6 cellular contexts compared by ENCODE assay signal in the genomic region with DNA sequence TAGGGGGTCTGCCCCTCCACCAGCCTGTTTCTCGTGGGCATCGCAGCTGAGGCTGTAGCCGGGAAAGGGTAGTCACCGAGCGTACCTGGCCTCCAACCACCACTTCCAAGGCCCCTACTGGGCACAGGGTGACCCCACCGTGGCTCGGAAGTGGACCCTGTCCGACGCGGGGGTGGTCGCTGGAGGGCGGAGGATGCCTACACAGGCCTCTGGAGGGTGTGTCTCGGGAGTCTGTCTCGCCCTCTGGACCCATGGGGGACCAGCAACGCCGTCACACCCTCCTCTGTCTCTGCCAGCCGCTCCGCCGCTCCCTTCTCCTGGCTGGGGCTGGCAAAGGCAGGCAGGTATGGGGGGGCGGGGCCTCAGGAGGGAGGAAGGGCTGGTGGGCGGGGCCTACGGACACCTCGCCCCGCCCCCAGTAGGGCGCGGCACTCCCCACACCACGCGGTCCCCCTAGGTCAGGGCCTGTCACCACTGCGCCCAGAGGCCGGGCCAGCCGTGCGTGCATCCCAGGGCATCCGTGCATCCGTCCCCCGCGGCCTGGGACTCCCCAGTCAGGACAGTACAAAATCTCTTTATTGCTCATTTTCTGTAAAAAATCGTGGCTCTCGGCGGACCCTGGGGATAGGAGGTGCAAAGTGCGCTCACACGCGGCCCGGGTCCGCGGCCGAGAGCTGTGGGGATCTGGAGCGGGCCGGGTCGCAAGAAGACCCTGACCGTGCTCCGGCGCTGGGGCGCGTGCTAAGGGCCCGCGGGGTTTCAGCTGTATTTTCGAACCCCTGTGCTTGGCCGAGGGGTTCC. TPM values are rescaled to one million over a fixed set of nuclear protein-coding genes. Genes with fewer than 3 reads are reported as not detected.
DNase-seq lines count a peak whose midpoint lies in the region; ATAC-seq, FAIRE-seq and TF ChIP-seq lines count a peak whose summit lies in the region.
"Not testable (repeated sequence)": the region's sequence is repeated elsewhere in the genome, so short reads cannot be mapped to it uniquely, and the experiment has no call there.

No MANE protein-coding gene starts in this region.

- not testable (repeated sequence) for H3K14ac ChIP-seq in H9 (ENCODE audit: insufficient read depth, low read length); trophoblast cell (ENCODE audit: low read length)

- not testable (repeated sequence) for H3K56ac ChIP-seq in H9 (ENCODE audit: insufficient read length, low read depth, low read length)

- WGBS in H9 (ENCODE audit: extremely low coverage, insufficient read length, low lambda C conversion rate) = no CpG with 5 or more reads among the region's 58 CpGs
- 29% methylated on average over 10 of the region's 58 CpGs for WGBS in esophagus muscularis mucosa
- WGBS in trophoblast cell (ENCODE audit: extremely low coverage, insufficient coverage, insufficient read length) = no CpG with 5 or more reads among the region's 58 CpGs
- 10 to 13% methylated on average over 41 to 49 of the region's 58 CpGs for WGBS in aorta, 2 donors

- H3K18ac ChIP-seq in H9 (ENCODE audit: insufficient read length, low read depth, low read length); trophoblast cell (ENCODE audit: low read length): not testable (repeated sequence)

- not testable (repeated sequence) for H3K9me3 ChIP-seq in H9 (ENCODE audit: control insufficient read depth, low read depth, low read length); esophagus muscularis mucosa; keratinocyte (ENCODE audit: control insufficient read depth, low read depth, low read length); trophoblast cell (ENCODE audit: insufficient read depth, low read depth, low read length); aorta (ENCODE audit: control insufficient read depth, low read length)

- H3K36me3 ChIP-seq in esophagus muscularis mucosa; keratinocyte (ENCODE audit: control insufficient read depth in 2 of 2, extremely low read depth in 1 of 2, insufficient read depth in 2 of 2, low read length in 2 of 2); trophoblast cell (ENCODE audit: control insufficient read depth in 1 of 2, insufficient read depth in 2 of 2, low read length in 2 of 2); aorta (ENCODE audit: control insufficient read depth in 1 of 2, insufficient read depth in 2 of 2, low read length in 1 of 2): not testable (repeated sequence)

- not testable (repeated sequence) for FAIRE-seq in keratinocyte (lab: Jason Lieb, UNC)

- H3K23me2 ChIP-seq in H9 (ENCODE audit: insufficient read length, low read depth, low read length, poor library complexity, severe bottlenecking) = not testable (repeated sequence)

- not testable (repeated sequence) for TF ChIP-seq CTCF in H9 (conservative IDR thresholded peaks at IDR 0.05); esophagus muscularis mucosa (IDR thresholded peaks at IDR 0.05); keratinocyte (optimal IDR thresholded peaks at IDR 0.05 in 1 of 3, IDR thresholded peaks at IDR 0.05 in 1 of 3, conservative IDR thresholded peaks at IDR 0.05 in 1 of 3; ENCODE audit: extremely low read depth in 1 of 3, insufficient read depth in 2 of 3, low read length in 3 of 3)

- peak overlapping the region; percentile 27 for H3K4me2 ChIP-seq in H9 (ENCODE audit: insufficient read depth, insufficient read length, low read length)
- H3K4me2 ChIP-seq in keratinocyte (ENCODE audit: control insufficient read depth, extremely low read depth, insufficient read depth, low read depth, low read length) = peak overlapping the region; percentile 16
- H3K4me2 ChIP-seq in trophoblast cell (ENCODE audit: low read length) = peak overlapping the region; percentile 16

- H3K4me1 Mint-ChIP-seq in H9; activated T-helper 17 cell treated with anti-CD3 and anti-CD28 coated beads, Interleukin-2, amount 50 U/mL, for 72 hours: not testable (repeated sequence)

- not testable (repeated sequence) for H2BK5ac ChIP-seq in H9 (ENCODE audit: insufficient read length, low read length); trophoblast cell (ENCODE audit: low read depth, low read length, poor library complexity)

- not testable (repeated sequence) for H2AK5ac ChIP-seq in H9 (ENCODE audit: insufficient read length, low read length); trophoblast cell (ENCODE audit: low read length)

- H2BK12ac ChIP-seq in H9 (ENCODE audit: insufficient read length, low read depth, low read length); trophoblast cell (ENCODE audit: low read length): not testable (repeated sequence)

- not testable (repeated sequence) for H3K27me3 ChIP-seq in H9 (ENCODE audit: insufficient read depth, low read length); keratinocyte (ENCODE audit: control insufficient read depth, extremely low read depth, insufficient read depth, low read length); trophoblast cell (ENCODE audit: insufficient read depth, low read length); aorta (ENCODE audit: control insufficient read depth in 1 of 2, insufficient read depth in 2 of 2, low read length in 1 of 2)
- H3K27me3 ChIP-seq in esophagus muscularis mucosa = peaks cover 0 to 35% (median 5%) of the 10 kb centered on the region in 4 donors

- H3K27ac ChIP-seq in H9 (ENCODE audit: insufficient read length, low read depth, low read length); esophagus muscularis mucosa (replicated peaks in 1 of 4); keratinocyte (ENCODE audit: control insufficient read depth, insufficient read depth, low read length); trophoblast cell (ENCODE audit: low read depth, low read length); aorta (ENCODE audit: low read depth in 1 of 2, low read length in 2 of 2): not testable (repeated sequence)

- peak; percentile 23 for ATAC-seq in activated T-helper 17 cell treated with anti-CD3 and anti-CD28 coated beads, Interleukin-2, amount 50 U/mL, for 72 hours (replicated peaks)
- ATAC-seq in aorta (ENCODE audit: low FRiP score) = not testable (repeated sequence)

- not testable (repeated sequence) for H3K4ac ChIP-seq in H9 (ENCODE audit: low read depth, low read length); trophoblast cell (ENCODE audit: low read depth, low read length)

- not testable (repeated sequence) for H2BK20ac ChIP-seq in H9 (ENCODE audit: low read depth, low read length, poor library complexity, severe bottlenecking)

- DNase-seq in H9 (peak; percentile 83), trophoblast cell (peak in 1 of 2 donors; percentile 42), aorta (peak; percentile 56 to 70)
- DNase-seq in esophagus muscularis mucosa (ENCODE audit: extremely low spot score); keratinocyte (ENCODE audit: low read depth, low spot score): not testable (repeated sequence)

- intact Hi-C loops in esophagus muscularis mucosa (cut with DNase I); aorta (cut with DNase I): not testable (repeated sequence)

- TF ChIP-seq EP300 in esophagus muscularis mucosa (IDR thresholded peaks at IDR 0.05) = not testable (repeated sequence)

- not testable (repeated sequence) for H3K23ac ChIP-seq in H9 (ENCODE audit: insufficient read length, low read depth, low read length); trophoblast cell (ENCODE audit: low read length)

- H4K91ac ChIP-seq in H9 (ENCODE audit: insufficient read length, low read depth, low read length); trophoblast cell (ENCODE audit: low read depth, low read length): not testable (repeated sequence)

- not testable (repeated sequence) for H3K79me1 ChIP-seq in H9 (ENCODE audit: insufficient read depth, low read depth, low read length, poor library complexity, severe bottlenecking); trophoblast cell (ENCODE audit: low read length)

- H2BK15ac ChIP-seq in H9 (ENCODE audit: low read depth, low read length) = not testable (repeated sequence)

- not testable (repeated sequence) for H4K20me1 ChIP-seq in H9 (ENCODE audit: control insufficient read depth, insufficient read depth, insufficient read length); keratinocyte (ENCODE audit: control insufficient read depth, extremely low read depth, insufficient read depth, low read length)

- H3K27me3 Mint-ChIP-seq in H9 (ENCODE audit: low read depth) = peaks cover 13% of the 10 kb centered on the region
- not testable (repeated sequence) for H3K27me3 Mint-ChIP-seq in activated T-helper 17 cell treated with anti-CD3 and anti-CD28 coated beads, Interleukin-2, amount 50 U/mL, for 72 hours

- H3K9me1 ChIP-seq in keratinocyte (ENCODE audit: control insufficient read depth, extremely low read depth, insufficient read depth, low read length) = not testable (repeated sequence)

- dilution Hi-C loops in keratinocyte (cut with MboI; ENCODE audit: extremely low pct_ligation_motif_present, low sequenced_read_pairs) = not testable (repeated sequence)

- not testable (repeated sequence) for H3K9me3 Mint-ChIP-seq in H9; activated T-helper 17 cell treated with anti-CD3 and anti-CD28 coated beads, Interleukin-2, amount 50 U/mL, for 72 hours

- not testable (repeated sequence) for H3K9ac ChIP-seq in H9 (ENCODE audit: extremely low read depth, insufficient read length, low read length); keratinocyte (ENCODE audit: control insufficient read depth, extremely low read depth, insufficient read depth, low read length); trophoblast cell (ENCODE audit: low read length)

- not testable (repeated sequence) for H3T11ph ChIP-seq in H9 (ENCODE audit: low read length)

- H2BK120ac ChIP-seq in H9 (ENCODE audit: low read depth, low read length, poor library complexity, severe bottlenecking); trophoblast cell (ENCODE audit: insufficient read depth, low read length, poor library complexity): not testable (repeated sequence)

- not testable (repeated sequence) for H4K8ac ChIP-seq in H9 (replicated peaks; ENCODE audit: insufficient read length, low read depth, low read length); trophoblast cell (ENCODE audit: low read depth, low read length)

- peak overlapping the region; percentile 32 to 42 (median 38) for H3K4me3 ChIP-seq in esophagus muscularis mucosa
- not testable (repeated sequence) for H3K4me3 ChIP-seq in keratinocyte (ENCODE audit: control insufficient read depth in 2 of 3, extremely low read depth in 1 of 3, insufficient read depth in 2 of 3, low read depth in 1 of 3, low read length in 3 of 3); trophoblast cell (ENCODE audit: low read depth, low read length); aorta (ENCODE audit: low read length in 2 of 2)

- not testable (repeated sequence) for H4K5ac ChIP-seq in H9 (ENCODE audit: insufficient read length, low read depth, low read length)

- peak overlapping the region in 1 of 3 experiments; percentile 70; a peak in 1 of 7 replicates for H3K27ac Mint-ChIP-seq in H9
- not testable (repeated sequence) for H3K27ac Mint-ChIP-seq in activated T-helper 17 cell treated with anti-CD3 and anti-CD28 coated beads, Interleukin-2, amount 50 U/mL, for 72 hours

- H4K12ac ChIP-seq in trophoblast cell (ENCODE audit: low read depth, low read length) = not testable (repeated sequence)

- not testable (repeated sequence) for H3K36me3 Mint-ChIP-seq in H9 (ENCODE audit: insufficient read depth in 1 of 3, low read depth in 3 of 3); activated T-helper 17 cell treated with anti-CD3 and anti-CD28 coated beads, Interleukin-2, amount 50 U/mL, for 72 hours (ENCODE audit: low read depth)

- H2AFZ ChIP-seq in H9 (ENCODE audit: low read length); keratinocyte (ENCODE audit: control insufficient read depth, low read length); trophoblast cell (ENCODE audit: insufficient read depth, low read length, poor library complexity): not testable (repeated sequence)

- peak overlapping the region; percentile 63 to 80 for H3K4me3 Mint-ChIP-seq in H9
- not testable (repeated sequence) for H3K4me3 Mint-ChIP-seq in activated T-helper 17 cell treated with anti-CD3 and anti-CD28 coated beads, Interleukin-2, amount 50 U/mL, for 72 hours

- TF ChIP-seq POLR2A in esophagus muscularis mucosa (IDR thresholded peaks at IDR 0.05; ENCODE audit: low read depth) = not testable (repeated sequence)

- not testable (repeated sequence) for H3K4me1 ChIP-seq in H9 (ENCODE audit: insufficient read depth, low read length); keratinocyte (ENCODE audit: control insufficient read depth, extremely low read depth, insufficient read depth, low read length); trophoblast cell (ENCODE audit: control insufficient read depth in 1 of 2, insufficient read depth in 2 of 2, low read length in 2 of 2); aorta (ENCODE audit: control insufficient read depth in 1 of 2, insufficient read depth in 2 of 2, low read length in 2 of 2)
- H3K4me1 ChIP-seq in esophagus muscularis mucosa = peaks cover 8 to 13% (median 12%) of the 10 kb centered on the region in 4 donors

- H3K79me2 ChIP-seq in H9 (ENCODE audit: insufficient read depth, low read length); keratinocyte (ENCODE audit: control insufficient read depth, insufficient read depth, low read length); trophoblast cell (ENCODE audit: control insufficient read depth, insufficient read depth, low read length, poor library complexity): not testable (repeated sequence)

RNA-seq across cellular contexts. Expression of a gene that starts 13.2 kb away (rescaled TPM):
- total RNA-seq in H9 (2021) = 21.7 and 23.3 TPM in 2 replicates
- total RNA-seq in activated T-helper 17 cell treated with anti-CD3 and anti-CD28 coated beads, Interleukin-2, amount 50 U/mL, for 72 hours = 10 to 100 TPM; 13.1 to 14.8 TPM
- 10 to 100 TPM; 16.6 to 38.4 (median 31.6) TPM for total RNA-seq in esophagus muscularis mucosa
- 15.4 to 17.5 TPM (median 16.5 TPM) in 3 replicates for polyA plus RNA-seq in keratinocyte
- 8.3 TPM for polyA plus RNA-seq in keratinocyte (2011; ENCODE audit: low read depth)
- polyA plus RNA-seq in keratinocyte (2011; cell fraction: cytosol; rRNA removed) = 5.7 and 8.6 TPM in 2 replicates
- polyA plus RNA-seq in keratinocyte (2011; cell fraction: nucleus; rRNA removed) = 18.5 and 21.1 TPM in 2 replicates
- polyA plus RNA-seq in keratinocyte (2012; ENCODE audit: low replicate concordance) = 5.6 and 12.6 TPM in 2 replicates
- polyA minus RNA-seq in keratinocyte = 19.6 to 44.1 TPM (median 21.8 TPM) in 3 replicates
- 22.4 TPM for polyA minus RNA-seq in keratinocyte (2011; cell fraction: cytosol; rRNA and poly(A)+ RNA removed)
- 16.4 and 18.0 TPM in 2 replicates for polyA minus RNA-seq in keratinocyte (2011; cell fraction: nucleus; rRNA and poly(A)+ RNA removed)
- 6.6 and 7.0 TPM in 2 replicates for polyA plus RNA-seq in trophoblast cell (2013)
- 10 to 100 TPM; 20.4 to 32.1 TPM for total RNA-seq in aorta
- 10 to 100 TPM in 1 of 2 donors, 1 to 10 TPM in 1; 9.1 to 28.9 TPM for polyA plus RNA-seq in aorta

RNA-seq across cellular contexts. Expression of a gene that starts 19.4 kb away (rescaled TPM):
- not detected in 2 replicates for total RNA-seq in H9 (2021)
- total RNA-seq in activated T-helper 17 cell treated with anti-CD3 and anti-CD28 coated beads, Interleukin-2, amount 50 U/mL, for 72 hours = under 1 TPM in 1 of 2 donors, not detected in 1; 0.08 TPM
- total RNA-seq in esophagus muscularis mucosa = 10 to 100 TPM; 10.6 to 17.2 (median 12.6) TPM
- 0.07 to 0.16 TPM (median 0.08 TPM) in 3 replicates for polyA plus RNA-seq in keratinocyte
- polyA plus RNA-seq in keratinocyte (2011; ENCODE audit: low read depth) = 0.50 TPM
- 0.05 and 0.09 TPM in 2 replicates for polyA plus RNA-seq in keratinocyte (2011; cell fraction: cytosol; rRNA removed)
- 0.04 and 0.09 TPM in 2 replicates for polyA plus RNA-seq in keratinocyte (2011; cell fraction: nucleus; rRNA removed)
- polyA plus RNA-seq in keratinocyte (2012; ENCODE audit: low replicate concordance) = 0.11 and 0.14 TPM in 2 replicates
- polyA minus RNA-seq in keratinocyte = 0.16 TPM in 1 of 3 replicates, not detected in the others
- polyA minus RNA-seq in keratinocyte (2011; cell fraction: cytosol; rRNA and poly(A)+ RNA removed) = not detected
- 0.84 TPM in 1 of 2 replicates, not detected in the other for polyA minus RNA-seq in keratinocyte (2011; cell fraction: nucleus; rRNA and poly(A)+ RNA removed)
- 0.42 TPM in 2 replicates for polyA plus RNA-seq in trophoblast cell (2013)
- total RNA-seq in aorta = 10 to 100 TPM; 10.9 to 12.4 TPM
- 1 to 10 TPM; 9.1 TPM for polyA plus RNA-seq in aorta

RNA-seq across cellular contexts. Expression of a gene that starts 39.7 kb away (rescaled TPM):
- total RNA-seq in H9 (2021) = 213 and 214 TPM in 2 replicates
- total RNA-seq in activated T-helper 17 cell treated with anti-CD3 and anti-CD28 coated beads, Interleukin-2, amount 50 U/mL, for 72 hours = 100 to 1,000 TPM in 1 of 2 donors, 10 to 100 TPM in 1; 75.0 to 131 TPM
- total RNA-seq in esophagus muscularis mucosa = 100 to 1,000 TPM; 178 to 271 (median 198) TPM
- polyA plus RNA-seq in keratinocyte = 51.7 to 99.9 TPM (median 65.2 TPM) in 3 replicates
- polyA plus RNA-seq in keratinocyte (2011; ENCODE audit: low read depth) = 88.9 TPM
- polyA plus RNA-seq in keratinocyte (2011; cell fraction: cytosol; rRNA removed) = 42.8 and 124 TPM in 2 replicates
- polyA plus RNA-seq in keratinocyte (2011; cell fraction: nucleus; rRNA removed) = 45.3 and 53.2 TPM in 2 replicates
- polyA plus RNA-seq in keratinocyte (2012; ENCODE audit: low replicate concordance) = 116 and 181 TPM in 2 replicates
- polyA minus RNA-seq in keratinocyte = 37.6 to 87.5 TPM (median 62.8 TPM) in 3 replicates
- 200 TPM for polyA minus RNA-seq in keratinocyte (2011; cell fraction: cytosol; rRNA and poly(A)+ RNA removed)
- 25.8 and 32.4 TPM in 2 replicates for polyA minus RNA-seq in keratinocyte (2011; cell fraction: nucleus; rRNA and poly(A)+ RNA removed)
- 81.4 and 85.8 TPM in 2 replicates for polyA plus RNA-seq in trophoblast cell (2013)
- 10 to 100 TPM; 70.1 to 76.7 TPM for total RNA-seq in aorta
- 100 to 1,000 TPM in 1 of 2 donors, 10 to 100 TPM in 1; 92.0 to 159 TPM for polyA plus RNA-seq in aorta

RNA-seq across cellular contexts. Expression of a gene that starts 48.1 kb away (rescaled TPM):
- 24.4 and 27.1 TPM in 2 replicates for total RNA-seq in H9 (2021)
- total RNA-seq in activated T-helper 17 cell treated with anti-CD3 and anti-CD28 coated beads, Interleukin-2, amount 50 U/mL, for 72 hours = 100 to 1,000 TPM; 217 to 244 TPM
- 100 to 1,000 TPM in 1 of 4 donors, 10 to 100 TPM in 3; 61.6 to 124 (median 81.4) TPM for total RNA-seq in esophagus muscularis mucosa
- 12.7 to 31.6 TPM (median 17.8 TPM) in 3 replicates for polyA plus RNA-seq in keratinocyte
- 7.2 TPM for polyA plus RNA-seq in keratinocyte (2011; ENCODE audit: low read depth)
- 3.3 and 6.7 TPM in 2 replicates for polyA plus RNA-seq in keratinocyte (2011; cell fraction: cytosol; rRNA removed)
- polyA plus RNA-seq in keratinocyte (2011; cell fraction: nucleus; rRNA removed) = 99.0 and 125 TPM in 2 replicates
- 8.9 and 26.0 TPM in 2 replicates for polyA plus RNA-seq in keratinocyte (2012; ENCODE audit: low replicate concordance)
- polyA minus RNA-seq in keratinocyte = 18.3 to 28.8 TPM (median 25.8 TPM) in 3 replicates
- 34.9 TPM for polyA minus RNA-seq in keratinocyte (2011; cell fraction: cytosol; rRNA and poly(A)+ RNA removed)
- polyA minus RNA-seq in keratinocyte (2011; cell fraction: nucleus; rRNA and poly(A)+ RNA removed) = 34.0 and 37.2 TPM in 2 replicates
- 43.6 and 47.2 TPM in 2 replicates for polyA plus RNA-seq in trophoblast cell (2013)
- 100 to 1,000 TPM; 124 to 173 TPM for total RNA-seq in aorta
- polyA plus RNA-seq in aorta = 100 to 1,000 TPM in 1 of 2 donors, 10 to 100 TPM in 1; 47.5 to 485 TPM

Comparison
In these comparisons a context has a peak if more than half of its experiments do, and no peak if none do; other contexts are left out.
1. RNA of a gene that starts 19.4 kb away (total RNA-seq): 10.6 to 17.2 TPM in esophagus muscularis mucosa and 10.9 to 12.4 TPM in aorta; not detected in H9 and 0.08 TPM in activated T-helper 17 cell treated with anti-CD3 and anti-CD28 coated beads, Interleukin-2, amount 50 U/mL, for 72 hours; every median in the first group is over 10 times any median in the second.
2. Peak in every context shown above with its lines, with median percentiles within 50 percentile points of each other: H3K4me2 ChIP-seq.